Comparison of ENCODE assay signal across 15 cellular contexts in genomic region chr2:62137431-62137830, GRCh38. TPM values are rescaled to one million over a fixed set of nuclear protein-coding genes. Genes with fewer than 3 reads are reported as not detected.
DNase-seq lines count a peak whose midpoint lies in the region; TF ChIP-seq lines count a peak whose summit lies in the region.
"Had no signal": no experiment of that assay in that cellular context is flagged by ENCODE, and none has a peak within 500 bp of the region (broad histone marks: within the 10 kb centered on the region; RNA-seq: fewer than 3 reads in every experiment).

No MANE protein-coding gene starts in this region.

- TF ChIP-seq CTCF in Loucy (conservative IDR thresholded peaks at IDR 0.05; ENCODE audit: low read length) = no peak
- TF ChIP-seq CTCF in osteoblast (IDR thresholded peaks at IDR 0.05; ENCODE audit: extremely low read depth, low read depth, low read length) = no peak

- H3K4me1 Mint-ChIP-seq in T-helper 2 cell treated with Interferon-gamma antibody and Interleukin-4, amounts not matched to agents 5 μg/mL and 100 μg/mL, for 36 hours (ENCODE audit: low read depth) = peaks cover 4% of the 10 kb centered on the region

- H3K36me3 Mint-ChIP-seq in T-helper 2 cell treated with Interferon-gamma antibody and Interleukin-4, amounts not matched to agents 5 μg/mL and 100 μg/mL, for 36 hours (ENCODE audit: low read depth) = no peaks in the 10 kb centered on the region

- H3K27ac Mint-ChIP-seq in T-helper 2 cell treated with Interferon-gamma antibody and Interleukin-4, amounts not matched to agents 5 μg/mL and 100 μg/mL, for 36 hours = no peak overlapping the region

- H3K27me3 ChIP-seq in Loucy (ENCODE audit: insufficient read depth, low read length, poor library complexity, severe bottlenecking) (no peaks in the 10 kb centered on the region), osteoblast (ENCODE audit: insufficient read depth, low read length) (no peaks in the 10 kb centered on the region)

- H3K4me2 ChIP-seq in Loucy (ENCODE audit: low read depth, low read length, poor library complexity, severe bottlenecking) (no peak overlapping the region), osteoblast (ENCODE audit: insufficient read depth, low read length) (no peak overlapping the region)

- H2AFZ ChIP-seq in Loucy (ENCODE audit: low read length) = no peak overlapping the region
- no peak overlapping the region for H2AFZ ChIP-seq in osteoblast (ENCODE audit: low read length)

- in situ Hi-C loops in G401 (cut with HindIII; ENCODE audit: low sequenced_read_pairs) = no loop called here

- no peaks in the 10 kb centered on the region for H3K9me2 ChIP-seq in Loucy (replicated peaks; ENCODE audit: low read depth, low read length)

- peaks cover 14% of the 10 kb centered on the region for H3F3A ChIP-seq in Loucy (ENCODE audit: low read depth)

- no peak overlapping the region for H3K4me3 ChIP-seq in Loucy (ENCODE audit: low read length, poor library complexity, severe bottlenecking)
- no peak overlapping the region for H3K4me3 ChIP-seq in osteoblast (ENCODE audit: insufficient read depth, low read length)

- DNase-seq in DMS 273 treated with DMSO at 0.1 percent for 48 hours (lab: John Stamatoyannopoulos, UW) (peak; percentile 21), DMS 273 (lab: John Stamatoyannopoulos, UW; ENCODE audit: unreplicated experiment) (no peak), fibroblast of peridontal ligament (ENCODE audit: extremely low read depth) (peak; percentile 36), osteoblast (ENCODE audit: insufficient read length, low spot score, missing footprints) (peak; percentile 51), NCI-H2107 (lab: John Stamatoyannopoulos, UW) (no peak), G401 (ENCODE audit: low spot score) (no peak)
- no peak for DNase-seq in T-helper 2 cell treated with Interferon-gamma antibody and Interleukin-4, amounts not matched to agents 5 μg/mL and 100 μg/mL, for 36 hours (ENCODE audit: low spot score)
- DNase-seq: C1 segment of cervical spinal cord, KG1, NCI-H1092, NCI-H1694, NCI-H774, SHP77 treated with DMSO at 0.1 percent for 48 hours had no signal

- peak overlapping the region; percentile 60 for H3K9ac ChIP-seq in Loucy (ENCODE audit: low read depth, low read length, poor library complexity, severe bottlenecking)

- H3K79me2 ChIP-seq in Loucy (ENCODE audit: insufficient read depth, low read length) (peaks cover 66% of the 10 kb centered on the region), osteoblast (ENCODE audit: insufficient read depth, low read length) (no peaks in the 10 kb centered on the region)

- H3K9me3 ChIP-seq in Loucy (ENCODE audit: insufficient read depth, low read depth, low read length) (peaks cover 7% of the 10 kb centered on the region; the same call in 1 of the 2 replicates), osteoblast (ENCODE audit: low read depth, low read length) (no peaks in the 10 kb centered on the region)

- no peaks in the 10 kb centered on the region for H3K9me3 Mint-ChIP-seq in T-helper 2 cell treated with Interferon-gamma antibody and Interleukin-4, amounts not matched to agents 5 μg/mL and 100 μg/mL, for 36 hours

- H3K4me1 ChIP-seq in Loucy (ENCODE audit: insufficient read depth, low read length, poor library complexity, severe bottlenecking) = peaks cover 52% of the 10 kb centered on the region
- no peaks in the 10 kb centered on the region for H3K4me1 ChIP-seq in osteoblast (ENCODE audit: insufficient read depth, low read length)

- no peaks in the 10 kb centered on the region for H3K27me3 Mint-ChIP-seq in T-helper 2 cell treated with Interferon-gamma antibody and Interleukin-4, amounts not matched to agents 5 μg/mL and 100 μg/mL, for 36 hours (ENCODE audit: low read depth)

- H4K20me1 ChIP-seq in Loucy (ENCODE audit: insufficient read depth, low read length, poor library complexity, severe bottlenecking) (no peaks in the 10 kb centered on the region), osteoblast (ENCODE audit: insufficient read depth, low read length) (no peaks in the 10 kb centered on the region)

- H3K36me3 ChIP-seq in Loucy (ENCODE audit: insufficient read depth, low read length) (peaks cover 20% of the 10 kb centered on the region; the same call in 1 of the 2 replicates), osteoblast (ENCODE audit: insufficient read depth, low read length) (no peaks in the 10 kb centered on the region)

- H3K4me3 Mint-ChIP-seq in T-helper 2 cell treated with Interferon-gamma antibody and Interleukin-4, amounts not matched to agents 5 μg/mL and 100 μg/mL, for 36 hours = no peak overlapping the region

- H3K27ac ChIP-seq in osteoblast (ENCODE audit: low read depth, low read length) = no peak overlapping the region
- H3K27ac ChIP-seq: 22Rv1 had no signal

RNA-seq across cellular contexts. Expression of gene B3GNT2, which starts 58.5 kb away (rescaled TPM):
- 19.2 and 21.7 TPM in 2 replicates for total RNA-seq in osteoblast
- total RNA-seq in G401 (2014; rRNA removed; shearing (Covaris generic)) = 21.3 and 29.0 TPM in 2 replicates

Comparison
In these comparisons a context has a peak if more than half of its experiments do, and no peak if none do; other contexts are left out.
1. DNase-seq: peak in DMS 273 treated with DMSO at 0.1 percent for 48 hours (single experiment), fibroblast of peridontal ligament (single experiment) and osteoblast (single experiment); none in DMS 273 (single experiment), NCI-H2107 (single experiment), G401 (single experiment) and T-helper 2 cell treated with Interferon-gamma antibody and Interleukin-4, amounts not matched to agents 5 μg/mL and 100 μg/mL, for 36 hours (single experiment).